Comparison of ENCODE assay signal across 8 cellular contexts in the genomic region with DNA sequence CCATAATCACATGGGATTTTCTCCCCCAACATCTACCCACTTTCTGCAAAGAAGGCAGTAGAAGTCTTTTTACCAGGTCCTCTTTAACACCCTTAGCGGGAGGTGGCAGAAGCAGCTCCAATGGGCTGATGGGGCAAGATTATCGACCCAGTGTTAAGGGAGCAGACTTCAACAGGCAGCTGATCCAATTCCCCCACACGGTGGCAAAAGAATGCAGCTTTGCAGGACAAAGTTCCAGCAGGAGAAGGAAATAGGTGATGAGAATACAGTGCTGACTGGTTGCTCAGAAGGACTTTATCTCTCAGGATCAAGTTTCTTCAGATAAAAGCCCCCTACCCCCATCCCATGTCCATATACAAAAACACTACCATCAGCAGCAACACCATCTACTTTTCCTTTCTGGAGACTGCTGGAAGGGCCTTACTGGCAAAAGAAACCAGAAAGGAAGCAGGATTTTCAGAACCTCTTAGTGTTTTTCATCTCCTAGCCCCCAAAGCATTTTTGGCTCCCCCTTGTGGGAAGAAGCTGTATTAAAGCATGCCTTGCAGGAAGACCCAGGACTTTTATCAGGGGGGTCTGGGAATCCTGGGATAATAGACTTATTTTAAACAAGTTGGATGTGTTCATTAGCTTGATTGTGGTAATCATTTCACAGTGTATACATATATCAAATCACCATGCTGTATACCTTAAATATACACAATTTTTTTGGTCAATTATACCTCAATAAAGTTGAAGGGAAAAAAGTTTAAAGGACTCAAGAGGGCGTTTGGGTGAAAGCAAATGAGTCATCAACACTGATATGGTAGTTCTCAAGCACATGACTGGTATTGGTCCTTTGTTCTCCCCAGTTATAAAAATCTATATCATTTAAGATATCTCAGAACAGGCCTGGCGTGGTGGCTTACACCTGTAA.
DNase-seq lines count a peak whose midpoint lies in the region; ATAC-seq and TF ChIP-seq lines count a peak whose summit lies in the region.

No MANE protein-coding gene starts in this region.

- H3K4me1 ChIP-seq in heart left ventricle (no peaks in the 10 kb centered on the region), prostate gland (replicated peaks) (no peaks in the 10 kb centered on the region)

- ATAC-seq in heart left ventricle (no peak), left cardiac atrium (no peak), sciatic nerve (no peak)
- no peak for ATAC-seq in stimulated activated naive CD8-positive, alpha-beta T cell treated with anti-CD3 and anti-CD28 coated beads, Interleukin-15, Interleukin-2, amounts not matched to agents 100 U/mL and 50 U/mL, for 24 hours

- H3K9me3 ChIP-seq in heart left ventricle (no peaks in the 10 kb centered on the region), prostate gland (no peaks in the 10 kb centered on the region)

- TF ChIP-seq POLR2A in heart left ventricle (IDR thresholded peaks at IDR 0.05) (no peak), prostate gland (IDR thresholded peaks at IDR 0.05) (no peak)

- intact Hi-C loops in heart left ventricle (cut with DNase I) (no loop called here), left cardiac atrium (cut with DNase I) (no loop called here), sciatic nerve (cut with DNase I) (no loop called here), prostate gland (cut with DNase I) (no loop called here)

- H3K36me3 ChIP-seq in heart left ventricle (no peaks in the 10 kb centered on the region), prostate gland (no peaks in the 10 kb centered on the region)

- no peak overlapping the region for H3K27ac ChIP-seq in heart left ventricle
- H3K27ac ChIP-seq in prostate gland, result no peak overlapping the region

- H3K27me3 ChIP-seq in heart left ventricle (peaks cover 0 to 38% (median 0%) of the 10 kb centered on the region in 9 donors), prostate gland (replicated peaks; ENCODE audit: insufficient read depth) (no peaks in the 10 kb centered on the region)

- H3K4me3 ChIP-seq in heart left ventricle, result no peak overlapping the region
- no peak overlapping the region for H3K4me3 ChIP-seq in prostate gland

- 60 to 65% (median 62%) methylated on average over 5 of the region's 5 CpGs for WGBS in heart left ventricle, 4 donors
- 71% methylated on average over 5 of the region's 5 CpGs for WGBS in prostate gland

- DNase-seq in heart left ventricle, result no peak
- DNase-seq in left cardiac atrium, result no peak
- DNase-seq in MV-4-11 (lab: John Stamatoyannopoulos, UW), result peak; percentile 4
- DNase-seq in activated gamma-delta T cell treated with anti-CD3 and anti-CD28 coated beads, Interleukin-2, amount 50 U/mL, for 16 hours (ENCODE audit: low read depth), result peak; percentile 4
- peak; percentile 45 for DNase-seq in iPS-NIHi11 (ENCODE audit: low spot score)
- DNase-seq in stimulated activated naive CD8-positive, alpha-beta T cell treated with anti-CD3 and anti-CD28 coated beads, Interleukin-15, Interleukin-2, amounts not matched to agents 100 U/mL and 50 U/mL, for 24 hours, result peak; percentile 34
- no peak for DNase-seq in sciatic nerve (ENCODE audit: low spot score)
- DNase-seq in prostate gland (ENCODE audit: low spot score), result no peak

- TF ChIP-seq CTCF in heart left ventricle (IDR thresholded peaks at IDR 0.05) (peak; percentile 26 to 60 (median 42)), prostate gland (IDR thresholded peaks at IDR 0.05) (peak in 1 of 4 experiments; percentile 9)

Comparison
In these comparisons a context has a peak if more than half of its experiments do, and no peak if none do; other contexts are left out.
1. DNase-seq: peak in MV-4-11 (single experiment), activated gamma-delta T cell treated with anti-CD3 and anti-CD28 coated beads, Interleukin-2, amount 50 U/mL, for 16 hours (single experiment), iPS-NIHi11 (single experiment) and stimulated activated naive CD8-positive, alpha-beta T cell treated with anti-CD3 and anti-CD28 coated beads, Interleukin-15, Interleukin-2, amounts not matched to agents 100 U/mL and 50 U/mL, for 24 hours (single experiment); none in heart left ventricle (0 of 5), left cardiac atrium (single experiment), sciatic nerve (single experiment) and prostate gland (single experiment).